In the genomic region with DNA sequence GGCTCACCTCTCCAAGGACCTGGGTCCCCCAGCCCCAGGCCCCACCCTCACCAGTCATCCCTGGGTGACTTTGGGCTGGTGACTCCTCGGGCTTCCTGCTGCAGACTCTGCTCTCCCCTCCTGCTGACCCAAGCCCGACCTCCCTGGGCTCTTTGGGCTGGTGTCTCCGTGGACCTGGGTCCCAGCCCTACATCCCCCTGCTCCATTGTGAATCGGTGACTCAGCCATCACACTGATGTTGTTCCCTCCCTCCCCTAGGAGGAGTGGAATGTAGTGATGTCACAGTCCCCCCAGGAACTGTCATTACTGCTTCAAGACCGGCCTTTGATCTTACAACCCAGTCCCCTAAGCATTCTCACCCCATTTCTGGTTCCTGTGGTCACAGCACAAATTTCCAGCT, we compare ENCODE assay signal across 21 cellular contexts.
DNase-seq lines count a peak whose midpoint lies in the region; ATAC-seq, FAIRE-seq and TF ChIP-seq lines count a peak whose summit lies in the region.
"Had no signal": no experiment of that assay in that cellular context is flagged by ENCODE, and none has a peak within 500 bp of the region (broad histone marks: within the 10 kb centered on the region; RNA-seq: fewer than 3 reads in every experiment).

No MANE protein-coding gene starts in this region.

- no peak overlapping the region for H3K4me3 ChIP-seq in ascending aorta
- H3K4me3 ChIP-seq: breast epithelium, gastrocnemius medialis, Peyer's patch had no signal

- H3K56ac ChIP-seq in H9 (ENCODE audit: insufficient read length, low read depth, low read length): no peak overlapping the region

- no peak overlapping the region for H3K14ac ChIP-seq in H9 (ENCODE audit: insufficient read depth, low read length)

- no peak overlapping the region for H4K91ac ChIP-seq in H9 (ENCODE audit: insufficient read length, low read depth, low read length)

- ATAC-seq in WTC11 (peak; percentile 34), GM21423 (IDR thresholded peaks at IDR 0.05; ENCODE audit: unreplicated experiment) (no peak)
- ATAC-seq in stimulated activated effector memory CD8-positive, alpha-beta T cell treated with anti-CD3 and anti-CD28 coated beads, Interleukin-12 subunit alpha, Interleukin-12 subunit beta, amount 100 ng/mL, for 72 hours: no peak
- ATAC-seq: activated naive CD4-positive, alpha-beta T cell treated with anti-CD3 and anti-CD28 coated beads, Interleukin-2, amount 50 U/mL, for 72 hours; gastrocnemius medialis had no signal

- H3K23me2 ChIP-seq in H9 (ENCODE audit: insufficient read length, low read depth, low read length, poor library complexity, severe bottlenecking): no peaks in the 10 kb centered on the region

- no peak overlapping the region for H2BK15ac ChIP-seq in H9 (ENCODE audit: low read depth, low read length)

- no peak overlapping the region for H3K4me3 Mint-ChIP-seq in H9
- H3K4me3 Mint-ChIP-seq in WTC11: no peak overlapping the region
- no peak overlapping the region for H3K4me3 Mint-ChIP-seq in stimulated activated effector memory CD8-positive, alpha-beta T cell treated with anti-CD3 and anti-CD28 coated beads, Interleukin-12 subunit alpha, Interleukin-12 subunit beta, amount 100 ng/mL, for 72 hours
- H3K4me3 Mint-ChIP-seq: activated CD4-positive, alpha-beta T cell treated with anti-CD3 and anti-CD28 coated beads, Interleukin-2, amount 10 ng/mL, durations not matched to agents 7 days and 5 days; B cell had no signal

- H3K27ac Mint-ChIP-seq in H9: peak overlapping the region in 2 of 3 experiments; percentile 44 to 49; a peak in 2 of 7 replicates
- peak overlapping the region; percentile 71 for H3K27ac Mint-ChIP-seq in WTC11
- H3K27ac Mint-ChIP-seq in stimulated activated effector memory CD8-positive, alpha-beta T cell treated with anti-CD3 and anti-CD28 coated beads, Interleukin-12 subunit alpha, Interleukin-12 subunit beta, amount 100 ng/mL, for 72 hours: peak overlapping the region; percentile 11
- H3K27ac Mint-ChIP-seq: activated CD4-positive, alpha-beta T cell treated with anti-CD3 and anti-CD28 coated beads, Interleukin-2, amount 10 ng/mL, durations not matched to agents 7 days and 5 days; B cell had no signal

- H4K8ac ChIP-seq in H9 (replicated peaks; ENCODE audit: insufficient read length, low read depth, low read length): no peak overlapping the region

- H3K23ac ChIP-seq in H9 (ENCODE audit: insufficient read length, low read depth, low read length): no peak overlapping the region

- no CpG with 5 or more reads among the region's 5 CpGs for WGBS in H9 (ENCODE audit: extremely low coverage, insufficient read length, low lambda C conversion rate)

- H3K4me1 Mint-ChIP-seq in H9 (peaks cover 10 to 13% of the 10 kb centered on the region in 2 experiments), WTC11 (peaks cover 9% of the 10 kb centered on the region)
- peaks cover 9% of the 10 kb centered on the region for H3K4me1 Mint-ChIP-seq in stimulated activated effector memory CD8-positive, alpha-beta T cell treated with anti-CD3 and anti-CD28 coated beads, Interleukin-12 subunit alpha, Interleukin-12 subunit beta, amount 100 ng/mL, for 72 hours
- H3K4me1 Mint-ChIP-seq: activated CD4-positive, alpha-beta T cell treated with anti-CD3 and anti-CD28 coated beads, Interleukin-2, amount 10 ng/mL, durations not matched to agents 7 days and 5 days; B cell had no signal

- no peak overlapping the region for H3T11ph ChIP-seq in H9 (ENCODE audit: low read length)

- H4K20me1 ChIP-seq in H9 (ENCODE audit: control insufficient read depth, insufficient read depth, insufficient read length): no peaks in the 10 kb centered on the region

- H3K79me1 ChIP-seq in H9 (ENCODE audit: insufficient read depth, low read depth, low read length, poor library complexity, severe bottlenecking): no peaks in the 10 kb centered on the region

- no peak overlapping the region for H3K4me2 ChIP-seq in H9 (ENCODE audit: insufficient read depth, insufficient read length, low read length)

- no peak overlapping the region for H2BK120ac ChIP-seq in H9 (ENCODE audit: low read depth, low read length, poor library complexity, severe bottlenecking)

- H4K5ac ChIP-seq in H9 (ENCODE audit: insufficient read length, low read depth, low read length): no peak overlapping the region

- no peak overlapping the region for H3K18ac ChIP-seq in H9 (ENCODE audit: insufficient read length, low read depth, low read length)

- H3K27me3 ChIP-seq in H9 (ENCODE audit: insufficient read depth, low read length) (no peaks in the 10 kb centered on the region), ascending aorta (no peaks in the 10 kb centered on the region)
- H3K27me3 ChIP-seq: breast epithelium, gastrocnemius medialis, Peyer's patch had no signal

- H3K4ac ChIP-seq in H9 (ENCODE audit: low read depth, low read length): no peak overlapping the region

- no peaks in the 10 kb centered on the region for H3K36me3 Mint-ChIP-seq in H9 (ENCODE audit: insufficient read depth in 1 of 3, low read depth in 3 of 3)
- H3K36me3 Mint-ChIP-seq in WTC11: no peaks in the 10 kb centered on the region
- no peaks in the 10 kb centered on the region for H3K36me3 Mint-ChIP-seq in stimulated activated effector memory CD8-positive, alpha-beta T cell treated with anti-CD3 and anti-CD28 coated beads, Interleukin-12 subunit alpha, Interleukin-12 subunit beta, amount 100 ng/mL, for 72 hours
- H3K36me3 Mint-ChIP-seq: activated naive CD4-positive, alpha-beta T cell treated with anti-CD3 and anti-CD28 coated beads, Interleukin-2, amount 50 U/mL, for 72 hours had no signal

- no peak overlapping the region for H2AFZ ChIP-seq in H9 (ENCODE audit: low read length)
- H2AFZ ChIP-seq: parathyroid adenoma had no signal

- POLR2A ChIA-PET in WTC11 (lab: Charles Lee): interaction anchor here (1.2 kb wide), 1 partner anchor 162 kb away, joined by 4 read pairs; a partner anchor contains a TSS

- H3K27ac ChIP-seq in H9 (ENCODE audit: insufficient read length, low read depth, low read length): no peak overlapping the region
- no peak overlapping the region for H3K27ac ChIP-seq in ascending aorta
- H3K27ac ChIP-seq: breast epithelium, gastrocnemius medialis, parathyroid adenoma, Peyer's patch had no signal

- H3K9me3 ChIP-seq in H9 (ENCODE audit: control insufficient read depth, low read depth, low read length) (no peaks in the 10 kb centered on the region), ascending aorta (no peaks in the 10 kb centered on the region)
- H3K9me3 ChIP-seq: breast epithelium, gastrocnemius medialis, Peyer's patch had no signal

- CTCF ChIA-PET in WTC11 (lab: Charles Lee): interaction anchor here (1.5 to 2.3 kb wide), 4 partner anchors 11 to 107 kb away, joined by 5 to 7 read pairs (median 6); a partner anchor contains a TSS

- H3K9me3 Mint-ChIP-seq in H9: no peaks in the 10 kb centered on the region; a peak in 1 of 5 replicates
- H3K9me3 Mint-ChIP-seq in WTC11: no peaks in the 10 kb centered on the region
- H3K9me3 Mint-ChIP-seq in stimulated activated effector memory CD8-positive, alpha-beta T cell treated with anti-CD3 and anti-CD28 coated beads, Interleukin-12 subunit alpha, Interleukin-12 subunit beta, amount 100 ng/mL, for 72 hours: no peaks in the 10 kb centered on the region
- H3K9me3 Mint-ChIP-seq: activated CD4-positive, alpha-beta T cell treated with anti-CD3 and anti-CD28 coated beads, Interleukin-2, amount 10 ng/mL, durations not matched to agents 7 days and 5 days; activated naive CD4-positive, alpha-beta T cell treated with anti-CD3 and anti-CD28 coated beads, Interleukin-2, amount 50 U/mL, for 72 hours had no signal

- H3K79me2 ChIP-seq in H9 (ENCODE audit: insufficient read depth, low read length): no peaks in the 10 kb centered on the region
- H3K79me2 ChIP-seq: parathyroid adenoma had no signal

- H3K27me3 Mint-ChIP-seq in H9 (ENCODE audit: low read depth) (peaks cover under 1% of the 10 kb centered on the region), WTC11 (ENCODE audit: low read depth) (peaks cover 5% of the 10 kb centered on the region; the same call in 1 of the 2 replicates)

- H2BK20ac ChIP-seq in H9 (ENCODE audit: low read depth, low read length, poor library complexity, severe bottlenecking): no peak overlapping the region

- H3K4me1 ChIP-seq in H9 (ENCODE audit: insufficient read depth, low read length) (peaks cover 4% of the 10 kb centered on the region; the same call in 1 of the 2 replicates), ascending aorta (no peaks in the 10 kb centered on the region)
- H3K4me1 ChIP-seq: breast epithelium, gastrocnemius medialis, parathyroid adenoma, Peyer's patch had no signal

- no peaks in the 10 kb centered on the region for H3K36me3 ChIP-seq in ascending aorta
- H3K36me3 ChIP-seq: breast epithelium, gastrocnemius medialis, Peyer's patch had no signal

- H2AK5ac ChIP-seq in H9 (ENCODE audit: insufficient read length, low read length): no peak overlapping the region

- peak; percentile 54 for DNase-seq in H9
- DNase-seq in WTC11 (ENCODE audit: low spot score): no peak
- peak; percentile 57 for DNase-seq in iPS-NIHi7 (ENCODE audit: extremely low spot score)
- no peak for DNase-seq in stimulated activated effector memory CD8-positive, alpha-beta T cell treated with anti-CD3 and anti-CD28 coated beads, Interleukin-12 subunit alpha, Interleukin-12 subunit beta, amount 100 ng/mL, for 72 hours (ENCODE audit: low spot score in 2 of 2)
- DNase-seq in RCC 7860 (ENCODE audit: low spot score): no peak
- DNase-seq in ascending aorta (ENCODE audit: low spot score in 2 of 2): no peak
- DNase-seq: activated CD4-positive, alpha-beta T cell treated with anti-CD3 and anti-CD28 coated beads, Interleukin-2, amount 10 ng/mL, durations not matched to agents 7 days and 5 days; activated T-cell treated with anti-CD3 and anti-CD28 coated beads, Interleukin-2, amount 50 U/mL, for 1 hour; dermis blood vessel endothelial cell; gastrocnemius medialis; NCI-H187; NCI-H345; Peyer's patch had no signal

- no peak overlapping the region for H3K9ac ChIP-seq in H9 (ENCODE audit: extremely low read depth, insufficient read length, low read length)
- H3K9ac ChIP-seq: parathyroid adenoma had no signal

- FAIRE-seq in RCC 7860 (lab: Jason Lieb, UNC): no peak
- FAIRE-seq: D721Med, GM12892, small intestine had no signal

- no peak overlapping the region for H2BK12ac ChIP-seq in H9 (ENCODE audit: insufficient read length, low read depth, low read length)

- TF ChIP-seq CTCF in H9 (conservative IDR thresholded peaks at IDR 0.05) (no peak), WTC11 (IDR thresholded peaks at IDR 0.05) (no peak), ascending aorta (IDR thresholded peaks at IDR 0.05) (no peak)

- H2BK5ac ChIP-seq in H9 (ENCODE audit: insufficient read length, low read length): no peak overlapping the region

- intact Hi-C loops in ascending aorta (cut with DNase I): no loop called here

TF ChIP-seq in WTC11, 78 proteins besides CTCF, POLR2A, EP300 and RAD21 (continues in another document):
- TF ChIP-seq ESRRA (CRISPR knock-in tag; IDR thresholded peaks at IDR 0.05; ENCODE audit: borderline replicate concordance): no peak

Comparison
In these comparisons a context has a peak if more than half of its experiments do, and no peak if none do; other contexts are left out.
1. DNase-seq: peak in H9 (single experiment) and iPS-NIHi7 (single experiment); none in WTC11 (single experiment), stimulated activated effector memory CD8-positive, alpha-beta T cell treated with anti-CD3 and anti-CD28 coated beads, Interleukin-12 subunit alpha, Interleukin-12 subunit beta, amount 100 ng/mL, for 72 hours (0 of 2), RCC 7860 (single experiment) and ascending aorta (0 of 2).
2. H3K27ac Mint-ChIP-seq: peak in every context shown above with its lines; median percentile 71 in WTC11; 46 in H9; 11 in stimulated activated effector memory CD8-positive, alpha-beta T cell treated with anti-CD3 and anti-CD28 coated beads, Interleukin-12 subunit alpha, Interleukin-12 subunit beta, amount 100 ng/mL, for 72 hours.